26 cellular contexts compared by ENCODE assay signal in the genomic region with DNA sequence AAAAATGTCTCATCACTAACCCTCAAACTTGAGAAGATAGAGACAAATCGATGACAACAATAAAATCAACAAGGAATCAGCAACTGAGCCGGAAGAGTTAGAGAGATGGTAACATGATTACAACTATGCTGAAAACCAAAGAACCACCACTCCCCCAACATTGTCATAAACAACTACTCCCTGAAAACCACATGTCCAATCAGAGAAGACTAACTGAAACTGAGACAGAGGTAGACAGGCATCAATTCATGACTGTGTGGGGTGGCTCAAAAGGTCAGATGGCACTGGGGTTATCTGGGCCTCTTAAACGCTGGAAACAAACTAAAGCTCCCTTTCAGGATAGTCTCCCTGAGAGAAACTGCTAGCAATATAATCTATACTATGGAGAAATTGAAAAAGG.
DNase-seq lines count a peak whose midpoint lies in the region; ATAC-seq and TF ChIP-seq lines count a peak whose summit lies in the region.
"Had no signal": no experiment of that assay in that cellular context is flagged by ENCODE, and none has a peak within 500 bp of the region (broad histone marks: within the 10 kb centered on the region; RNA-seq: fewer than 3 reads in every experiment).

No MANE protein-coding gene starts in this region.

- no peak for TF ChIP-seq POLR2A in GM18505 (IDR thresholded peaks at IDR 0.05; ENCODE audit: borderline replicate concordance, extremely low read depth, insufficient read depth, insufficient read length)

- peak overlapping the region; percentile 36 for H3K27ac Mint-ChIP-seq in activated T-cell treated with anti-CD3 and anti-CD28 coated beads, Interleukin-2, amount 50 U/mL, for 72 hours
- H3K27ac Mint-ChIP-seq in activated T-helper 2 cell treated with anti-CD3 and anti-CD28 coated beads, Interferon-gamma antibody, Interleukin-2, Interleukin-4, amounts not matched to agents 10 μg/mL and 5 μg/mL and 100 μg/mL, durations not matched to agents 14 hours and 24 hours and 36 hours, result peak overlapping the region; percentile 73
- no peak overlapping the region for H3K27ac Mint-ChIP-seq in stimulated activated naive B cell treated with anti-CD40 and anti-IgM and Interleukin-4, amounts not matched to agents 10 μg/mL and 1 μg/mL and 100 μg/mL, for 72 hours
- H3K27ac Mint-ChIP-seq: WTC11 had no signal

- H3K9me3 Mint-ChIP-seq in activated T-cell treated with anti-CD3 and anti-CD28 coated beads, Interleukin-2, amount 50 U/mL, for 72 hours, result peaks cover 0 to 1% of the 10 kb centered on the region in 2 donors
- H3K9me3 Mint-ChIP-seq in activated T-helper 2 cell treated with anti-CD3 and anti-CD28 coated beads, Interferon-gamma antibody, Interleukin-2, Interleukin-4, amounts not matched to agents 10 μg/mL and 5 μg/mL and 100 μg/mL, durations not matched to agents 14 hours and 24 hours and 36 hours, result no peaks in the 10 kb centered on the region
- H3K9me3 Mint-ChIP-seq in stimulated activated naive B cell treated with anti-CD40 and anti-IgM and Interleukin-4, amounts not matched to agents 10 μg/mL and 1 μg/mL and 100 μg/mL, for 72 hours, result no peaks in the 10 kb centered on the region
- H3K9me3 Mint-ChIP-seq: WTC11 had no signal

- H3K4me3 Mint-ChIP-seq in activated T-cell treated with anti-CD3 and anti-CD28 coated beads, Interleukin-2, amount 50 U/mL, for 72 hours, result peak overlapping the region; percentile 5 to 22
- H3K4me3 Mint-ChIP-seq in activated T-helper 2 cell treated with anti-CD3 and anti-CD28 coated beads, Interferon-gamma antibody, Interleukin-2, Interleukin-4, amounts not matched to agents 10 μg/mL and 5 μg/mL and 100 μg/mL, durations not matched to agents 14 hours and 24 hours and 36 hours (ENCODE audit: low read depth), result no peak overlapping the region
- H3K4me3 Mint-ChIP-seq in stimulated activated naive B cell treated with anti-CD40 and anti-IgM and Interleukin-4, amounts not matched to agents 10 μg/mL and 1 μg/mL and 100 μg/mL, for 72 hours, result no peak overlapping the region
- H3K4me3 Mint-ChIP-seq: WTC11 had no signal

- H3K27me3 Mint-ChIP-seq in activated T-cell treated with anti-CD3 and anti-CD28 coated beads, Interleukin-2, amount 50 U/mL, for 72 hours (ENCODE audit: low read depth), result no peaks in the 10 kb centered on the region
- no peaks in the 10 kb centered on the region for H3K27me3 Mint-ChIP-seq in activated T-helper 2 cell treated with anti-CD3 and anti-CD28 coated beads, Interferon-gamma antibody, Interleukin-2, Interleukin-4, amounts not matched to agents 10 μg/mL and 5 μg/mL and 100 μg/mL, durations not matched to agents 14 hours and 24 hours and 36 hours (ENCODE audit: low read depth)
- H3K27me3 Mint-ChIP-seq in stimulated activated naive B cell treated with anti-CD40 and anti-IgM and Interleukin-4, amounts not matched to agents 10 μg/mL and 1 μg/mL and 100 μg/mL, for 72 hours, result no peaks in the 10 kb centered on the region

- peak; percentile 1 to 4 for DNase-seq in activated T-cell treated with anti-CD3 and anti-CD28 coated beads, Interleukin-2, amount 50 U/mL, for 72 hours
- DNase-seq in activated T-cell treated with anti-CD3 and anti-CD28 coated beads, Interleukin-2, amount 50 U/mL, for 1 hour, result no peak
- DNase-seq in activated T-helper 2 cell treated with anti-CD3 and anti-CD28 coated beads, Interferon-gamma antibody, Interleukin-2, Interleukin-4, amounts not matched to agents 10 μg/mL and 5 μg/mL and 100 μg/mL, durations not matched to agents 14 hours and 24 hours and 36 hours (ENCODE audit: low spot score), result peak; percentile 11
- no peak for DNase-seq in stimulated activated naive B cell treated with anti-CD40 and anti-IgM and Interleukin-4, amounts not matched to agents 10 μg/mL and 1 μg/mL and 100 μg/mL, for 72 hours
- no peak for DNase-seq in caudate nucleus (lab: John Stamatoyannopoulos, UW)
- DNase-seq: BE2C; body of pancreas; Calu3; DND-41; effector memory CD4-positive, alpha-beta T cell; foreskin melanocyte; NCI-H1105; NCI-H2081; NCI-H226; NCI-H748 treated with DMSO at 0.1 percent for 48 hours; small intestine; stimulated activated CD4-positive, alpha-beta T cell treated with anti-CD3 and anti-CD28 coated beads, Interleukin-1b, Interleukin-23, amount 100 ng/mL, for 48 hours; T1000 had no signal

- ATAC-seq in activated T-cell treated with anti-CD3 and anti-CD28 coated beads, Interleukin-2, amount 50 U/mL, for 72 hours (replicated peaks in 1 of 2), result peak; percentile 79 to 95
- ATAC-seq in HG03280 (IDR thresholded peaks at IDR 0.05; ENCODE audit: unreplicated experiment) (peak; percentile 72), GM19397 (IDR thresholded peaks at IDR 0.05; ENCODE audit: unreplicated experiment) (no peak), GM18505 (IDR thresholded peaks at IDR 0.05; ENCODE audit: unreplicated experiment) (no peak)
- peak; percentile 61 to 71 for ATAC-seq in stimulated activated naive B cell treated with anti-CD40 and anti-IgM and Interleukin-4, amounts not matched to agents 10 μg/mL and 1 μg/mL and 100 μg/mL, for 72 hours (replicated peaks)
- ATAC-seq: body of pancreas, esophagus mucosa, GM12878, left lobe of liver, WTC11 had no signal

- H3K4me1 Mint-ChIP-seq in activated T-cell treated with anti-CD3 and anti-CD28 coated beads, Interleukin-2, amount 50 U/mL, for 72 hours (ENCODE audit: low read depth), result peaks cover 8% of the 10 kb centered on the region
- H3K4me1 Mint-ChIP-seq in activated T-helper 2 cell treated with anti-CD3 and anti-CD28 coated beads, Interferon-gamma antibody, Interleukin-2, Interleukin-4, amounts not matched to agents 10 μg/mL and 5 μg/mL and 100 μg/mL, durations not matched to agents 14 hours and 24 hours and 36 hours (ENCODE audit: low read depth), result peaks cover 12% of the 10 kb centered on the region
- H3K4me1 Mint-ChIP-seq in stimulated activated naive B cell treated with anti-CD40 and anti-IgM and Interleukin-4, amounts not matched to agents 10 μg/mL and 1 μg/mL and 100 μg/mL, for 72 hours, result no peaks in the 10 kb centered on the region
- H3K4me1 Mint-ChIP-seq: WTC11 had no signal

- H3K27ac ChIP-seq in caudate nucleus (ENCODE audit: low read depth, low read length), result no peak overlapping the region
- H3K27ac ChIP-seq: body of pancreas, hepatocyte had no signal

- no peaks in the 10 kb centered on the region for H3K36me3 Mint-ChIP-seq in activated T-cell treated with anti-CD3 and anti-CD28 coated beads, Interleukin-2, amount 50 U/mL, for 72 hours (ENCODE audit: insufficient read depth in 2 of 2)
- no peaks in the 10 kb centered on the region for H3K36me3 Mint-ChIP-seq in activated T-helper 2 cell treated with anti-CD3 and anti-CD28 coated beads, Interferon-gamma antibody, Interleukin-2, Interleukin-4, amounts not matched to agents 10 μg/mL and 5 μg/mL and 100 μg/mL, durations not matched to agents 14 hours and 24 hours and 36 hours (ENCODE audit: low read depth)
- no peaks in the 10 kb centered on the region for H3K36me3 Mint-ChIP-seq in stimulated activated naive B cell treated with anti-CD40 and anti-IgM and Interleukin-4, amounts not matched to agents 10 μg/mL and 1 μg/mL and 100 μg/mL, for 72 hours
- H3K36me3 Mint-ChIP-seq: WTC11 had no signal

- intact Hi-C loops in activated T-helper 2 cell treated with anti-CD3 and anti-CD28 coated beads, Interferon-gamma antibody, Interleukin-2, Interleukin-4, amounts not matched to agents 10 μg/mL and 5 μg/mL and 100 μg/mL, durations not matched to agents 14 hours and 24 hours and 36 hours (cut with micrococcal nuclease), result loop anchor here (5.0 kb wide), 2 partner anchors 120 to 635 kb away; no protein-coding TSS in a partner anchor

Comparison
In these comparisons a context has a peak if more than half of its experiments do, and no peak if none do; other contexts are left out.
1. DNase-seq: peak in activated T-cell treated with anti-CD3 and anti-CD28 coated beads, Interleukin-2, amount 50 U/mL, for 72 hours (2 of 2) and activated T-helper 2 cell treated with anti-CD3 and anti-CD28 coated beads, Interferon-gamma antibody, Interleukin-2, Interleukin-4, amounts not matched to agents 10 μg/mL and 5 μg/mL and 100 μg/mL, durations not matched to agents 14 hours and 24 hours and 36 hours (single experiment); none in activated T-cell treated with anti-CD3 and anti-CD28 coated beads, Interleukin-2, amount 50 U/mL, for 1 hour (single experiment), stimulated activated naive B cell treated with anti-CD40 and anti-IgM and Interleukin-4, amounts not matched to agents 10 μg/mL and 1 μg/mL and 100 μg/mL, for 72 hours (single experiment) and caudate nucleus (0 of 61).
2. ATAC-seq: peak in activated T-cell treated with anti-CD3 and anti-CD28 coated beads, Interleukin-2, amount 50 U/mL, for 72 hours (2 of 2), HG03280 (single experiment) and stimulated activated naive B cell treated with anti-CD40 and anti-IgM and Interleukin-4, amounts not matched to agents 10 μg/mL and 1 μg/mL and 100 μg/mL, for 72 hours (2 of 2); none in GM19397 (single experiment) and GM18505 (single experiment).
3. H3K4me3 Mint-ChIP-seq: peak in activated T-cell treated with anti-CD3 and anti-CD28 coated beads, Interleukin-2, amount 50 U/mL, for 72 hours (2 of 2); none in activated T-helper 2 cell treated with anti-CD3 and anti-CD28 coated beads, Interferon-gamma antibody, Interleukin-2, Interleukin-4, amounts not matched to agents 10 μg/mL and 5 μg/mL and 100 μg/mL, durations not matched to agents 14 hours and 24 hours and 36 hours (single experiment) and stimulated activated naive B cell treated with anti-CD40 and anti-IgM and Interleukin-4, amounts not matched to agents 10 μg/mL and 1 μg/mL and 100 μg/mL, for 72 hours (0 of 2).